In genomic region chr21:34091607-34092006, GRCh38 we compare ENCODE assay signal across 10 cellular contexts. TPM values are rescaled to one million over a fixed set of nuclear protein-coding genes. Genes with fewer than 3 reads are reported as not detected.
DNase-seq lines count a peak whose midpoint lies in the region; ATAC-seq, FAIRE-seq and TF ChIP-seq lines count a peak whose summit lies in the region.
"Had no signal": no experiment of that assay in that cellular context is flagged by ENCODE, and none has a peak within 500 bp of the region (broad histone marks: within the 10 kb centered on the region; RNA-seq: fewer than 3 reads in every experiment).

No MANE protein-coding gene starts in this region.

- intact Hi-C loops in CD14-positive monocyte (cut with micrococcal nuclease): no loop called here
- intact Hi-C loops in sciatic nerve (cut with DNase I): no loop called here
- intact Hi-C loops in CD4-positive, alpha-beta memory T cell (cut with micrococcal nuclease): loop anchor here (2.0 kb wide), 1 partner anchor 17 kb away; no protein-coding TSS in a partner anchor

- H3K9me3 ChIP-seq in WERI-Rb-1 (ENCODE audit: severe bottlenecking): no peaks in the 10 kb centered on the region
- H3K9me3 ChIP-seq in keratinocyte (ENCODE audit: control insufficient read depth, low read depth, low read length): no peaks in the 10 kb centered on the region
- no peaks in the 10 kb centered on the region for H3K9me3 ChIP-seq in CD4-positive, alpha-beta memory T cell (ENCODE audit: control insufficient read depth in 1 of 2, low read length in 2 of 2)

- H3K79me2 ChIP-seq in keratinocyte (ENCODE audit: control insufficient read depth, insufficient read depth, low read length): peaks cover 51% of the 10 kb centered on the region

- H3K9me1 ChIP-seq in keratinocyte (ENCODE audit: control insufficient read depth, extremely low read depth, insufficient read depth, low read length): no peaks in the 10 kb centered on the region

- dilution Hi-C loops in keratinocyte (cut with MboI; ENCODE audit: extremely low pct_ligation_motif_present, low sequenced_read_pairs): no loop called here

- H3K36me3 Mint-ChIP-seq in CD14-positive monocyte: peaks cover 25 to 33% of the 10 kb centered on the region in 2 donors
- H3K36me3 Mint-ChIP-seq in CD4-positive, alpha-beta memory T cell: peaks cover 28 to 29% of the 10 kb centered on the region in 2 donors

- no peak overlapping the region for H2AFZ ChIP-seq in keratinocyte (ENCODE audit: control insufficient read depth, low read length)

- H3K9ac ChIP-seq in keratinocyte (ENCODE audit: control insufficient read depth, extremely low read depth, insufficient read depth, low read length): no peak overlapping the region

- no peak overlapping the region for H3K27ac ChIP-seq in WERI-Rb-1
- no peak overlapping the region for H3K27ac ChIP-seq in keratinocyte (ENCODE audit: control insufficient read depth, insufficient read depth, low read length)
- no peak overlapping the region for H3K27ac ChIP-seq in CD4-positive, alpha-beta memory T cell (ENCODE audit: low read depth, low read length)

- H3K27me3 ChIP-seq in WERI-Rb-1 (ENCODE audit: insufficient read depth, low read depth, severe bottlenecking): no peaks in the 10 kb centered on the region
- H3K27me3 ChIP-seq in keratinocyte (ENCODE audit: control insufficient read depth, extremely low read depth, insufficient read depth, low read length): no peaks in the 10 kb centered on the region
- H3K27me3 ChIP-seq in CD4-positive, alpha-beta memory T cell (ENCODE audit: insufficient read depth, low read length): no peaks in the 10 kb centered on the region

- FAIRE-seq in keratinocyte (lab: Jason Lieb, UNC): no peak

- H3K4me2 ChIP-seq in keratinocyte (ENCODE audit: control insufficient read depth, extremely low read depth, insufficient read depth, low read depth, low read length): no peak overlapping the region

- peaks cover 5% of the 10 kb centered on the region for H3K4me1 ChIP-seq in keratinocyte (ENCODE audit: control insufficient read depth, extremely low read depth, insufficient read depth, low read length)
- H3K4me1 ChIP-seq in CD4-positive, alpha-beta memory T cell (ENCODE audit: insufficient read depth, low read length): peaks cover 58% of the 10 kb centered on the region

- peaks cover 3% of the 10 kb centered on the region for H4K20me1 ChIP-seq in keratinocyte (ENCODE audit: control insufficient read depth, extremely low read depth, insufficient read depth, low read length)

- H3K27ac Mint-ChIP-seq in CD14-positive monocyte: no peak overlapping the region
- H3K27ac Mint-ChIP-seq in CD4-positive, alpha-beta memory T cell: peak overlapping the region in 2 of 7 donors; percentile 30 to 41

- POLR2A ChIA-PET in CD4-positive, alpha-beta memory T cell (lab: Charles Lee; ENCODE audit: partially characterized antibody): interaction anchor here (2.4 kb wide), 1 partner anchor 167 kb away, joined by 6 read pairs; no protein-coding TSS in a partner anchor

- no peak overlapping the region for H3K4me3 ChIP-seq in WERI-Rb-1 (ENCODE audit: low read depth, low read length)
- no peak overlapping the region for H3K4me3 ChIP-seq in keratinocyte (ENCODE audit: control insufficient read depth in 2 of 3, extremely low read depth in 1 of 3, insufficient read depth in 2 of 3, low read depth in 1 of 3, low read length in 3 of 3)
- no peak overlapping the region for H3K4me3 ChIP-seq in CD4-positive, alpha-beta memory T cell (ENCODE audit: low read length in 2 of 2)

- H3K4me1 Mint-ChIP-seq in CD14-positive monocyte: peaks cover 16% of the 10 kb centered on the region
- H3K4me1 Mint-ChIP-seq in CD4-positive, alpha-beta memory T cell: peaks cover 39 to 57% (median 45%) of the 10 kb centered on the region in 4 donors

- CTCF ChIA-PET in CD4-positive, alpha-beta memory T cell (lab: Charles Lee; ENCODE audit: partially characterized antibody): interaction anchor here (1.1 to 4.7 kb wide), 6 partner anchors 9 to 256 kb away, joined by 3 to 29 read pairs (median 6); no protein-coding TSS in a partner anchor

- no peak overlapping the region for H3K4me3 Mint-ChIP-seq in CD14-positive monocyte
- peak overlapping the region in 3 of 8 donors; percentile 7 to 62 (median 11) for H3K4me3 Mint-ChIP-seq in CD4-positive, alpha-beta memory T cell

- DNase-seq in CD14-positive monocyte (ENCODE audit: low spot score) (no peak), WERI-Rb-1 (no peak), keratinocyte (ENCODE audit: low read depth, low spot score) (no peak), DMS79 (lab: John Stamatoyannopoulos, UW) (no peak), sciatic nerve (ENCODE audit: low spot score) (no peak)
- no peak for DNase-seq in CD4-positive, alpha-beta memory T cell
- DNase-seq: NCI-H2107 had no signal

- H3K36me3 ChIP-seq in WERI-Rb-1 (peaks cover 11% of the 10 kb centered on the region), keratinocyte (ENCODE audit: control insufficient read depth in 2 of 2, extremely low read depth in 1 of 2, insufficient read depth in 2 of 2, low read length in 2 of 2) (peaks cover 8 to 15% of the 10 kb centered on the region in 2 experiments)
- H3K36me3 ChIP-seq in CD4-positive, alpha-beta memory T cell (ENCODE audit: insufficient read depth, low read length): peaks cover 16% of the 10 kb centered on the region

- no peaks in the 10 kb centered on the region for H3K9me3 Mint-ChIP-seq in CD14-positive monocyte
- no peaks in the 10 kb centered on the region for H3K9me3 Mint-ChIP-seq in CD4-positive, alpha-beta memory T cell
- H3K9me3 Mint-ChIP-seq: activated T-helper 2 cell treated with anti-CD3 and anti-CD28 coated beads, Interferon-gamma antibody, Interleukin-2, Interleukin-4, amounts not matched to agents 10 μg/mL and 5 μg/mL and 100 μg/mL, durations not matched to agents 14 hours and 24 hours and 36 hours had no signal

- H3K27me3 Mint-ChIP-seq in CD14-positive monocyte (ENCODE audit: low read depth in 3 of 3): no peaks in the 10 kb centered on the region
- H3K27me3 Mint-ChIP-seq in CD4-positive, alpha-beta memory T cell: no peaks in the 10 kb centered on the region

- TF ChIP-seq CTCF in CD14-positive monocyte (IDR thresholded peaks at IDR 0.05) (peak; percentile 24), GM12874 (IDR thresholded peaks at IDR 0.05; ENCODE audit: insufficient read depth, low read depth, low read length) (peak; percentile 35; the same call in 1 of the 2 replicates), WERI-Rb-1 (IDR thresholded peaks at IDR 0.05; ENCODE audit: low read depth, low read length) (peak; percentile 39), keratinocyte (optimal IDR thresholded peaks at IDR 0.05 in 1 of 3, IDR thresholded peaks at IDR 0.05 in 1 of 3, conservative IDR thresholded peaks at IDR 0.05 in 1 of 3; ENCODE audit: extremely low read depth in 1 of 3, insufficient read depth in 2 of 3, low read length in 3 of 3) (peak in 2 of 3 experiments; percentile 23 to 39)

- ATAC-seq in GM19452 (IDR thresholded peaks at IDR 0.05; ENCODE audit: unreplicated experiment) (no peak), sciatic nerve (no peak)

RNA-seq across cellular contexts. Expression of gene MRPS6, which starts 18.2 kb away (rescaled TPM):
- polyA plus RNA-seq in CD14-positive monocyte (100 to 1,000 TPM; 101 to 124 TPM), keratinocyte (16.8 to 41.5 TPM (median 35.6 TPM) in 3 replicates)
- 29.4 TPM for polyA plus RNA-seq in keratinocyte (2011; ENCODE audit: low read depth)
- polyA plus RNA-seq in keratinocyte (2011; cell fraction: cytosol; rRNA removed): 36.6 and 46.1 TPM in 2 replicates
- polyA plus RNA-seq in keratinocyte (2011; cell fraction: nucleus; rRNA removed): 28.5 and 33.9 TPM in 2 replicates
- 42.6 and 102 TPM in 2 replicates for polyA plus RNA-seq in keratinocyte (2012; ENCODE audit: low replicate concordance)
- polyA minus RNA-seq in keratinocyte: 3.0 to 15.5 TPM (median 5.9 TPM) in 3 replicates
- 7.1 TPM for polyA minus RNA-seq in keratinocyte (2011; cell fraction: cytosol; rRNA and poly(A)+ RNA removed)
- 7.6 and 14.4 TPM in 2 replicates for polyA minus RNA-seq in keratinocyte (2011; cell fraction: nucleus; rRNA and poly(A)+ RNA removed)
- total RNA-seq in sciatic nerve: 142 TPM
- total RNA-seq in CD4-positive, alpha-beta memory T cell: 10 to 100 TPM; 76.9 to 80.1 TPM
- 100 to 1,000 TPM; 135 to 160 TPM for polyA plus RNA-seq in CD4-positive, alpha-beta memory T cell

RNA-seq across cellular contexts. Expression of gene SLC5A3, which starts 18.2 kb away (rescaled TPM):
- 1 to 10 TPM; 1.2 to 1.6 TPM for polyA plus RNA-seq in CD14-positive monocyte
- 2.5 to 5.9 TPM (median 4.0 TPM) in 3 replicates for polyA plus RNA-seq in keratinocyte
- 7.0 TPM for polyA plus RNA-seq in keratinocyte (2011; ENCODE audit: low read depth)
- 0.44 and 1.2 TPM in 2 replicates for polyA plus RNA-seq in keratinocyte (2011; cell fraction: cytosol; rRNA removed)
- 7.4 and 12.4 TPM in 2 replicates for polyA plus RNA-seq in keratinocyte (2011; cell fraction: nucleus; rRNA removed)
- polyA plus RNA-seq in keratinocyte (2012; ENCODE audit: low replicate concordance): 3.1 and 12.3 TPM in 2 replicates
- polyA minus RNA-seq in keratinocyte: 3.8 to 22.1 TPM (median 10.7 TPM) in 3 replicates
- polyA minus RNA-seq in keratinocyte (2011; cell fraction: cytosol; rRNA and poly(A)+ RNA removed): 2.1 TPM
- 25.4 and 45.5 TPM in 2 replicates for polyA minus RNA-seq in keratinocyte (2011; cell fraction: nucleus; rRNA and poly(A)+ RNA removed)
- 67.7 TPM for total RNA-seq in sciatic nerve
- 10 to 100 TPM; 32.8 to 33.4 TPM for total RNA-seq in CD4-positive, alpha-beta memory T cell
- polyA plus RNA-seq in CD4-positive, alpha-beta memory T cell: 1 to 10 TPM in 1 of 2 donors, under 1 TPM in 1; 0.68 to 1.4 TPM
